ENCODE assay signal across 13 cellular contexts in the genomic region with DNA sequence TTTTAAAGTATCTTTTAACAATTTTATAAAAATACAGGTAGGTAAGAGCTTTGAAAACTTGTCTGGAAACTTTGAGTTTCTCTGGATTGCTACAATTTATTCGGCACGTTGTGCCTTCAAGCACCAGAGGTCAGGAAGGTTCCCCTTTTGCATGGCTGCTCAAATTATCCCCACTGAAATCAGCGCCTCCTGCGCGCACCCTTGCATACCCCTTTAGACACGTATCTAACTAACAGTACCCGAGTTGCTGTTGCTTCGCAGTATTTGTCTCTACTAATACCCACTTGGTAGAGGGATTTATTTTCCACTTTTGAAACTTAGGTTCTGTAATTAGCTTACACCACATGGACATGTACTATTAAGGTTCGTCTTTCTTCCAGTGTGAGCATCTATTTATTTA. TPM values are rescaled to one million over a fixed set of nuclear protein-coding genes. Genes with fewer than 3 reads are reported as not detected.
DNase-seq lines count a peak whose midpoint lies in the region; ATAC-seq and TF ChIP-seq lines count a peak whose summit lies in the region.
"Had no signal": no experiment of that assay in that cellular context is flagged by ENCODE, and none has a peak within 500 bp of the region (broad histone marks: within the 10 kb centered on the region; RNA-seq: fewer than 3 reads in every experiment).

No MANE protein-coding gene starts in this region.

- no peaks in the 10 kb centered on the region for H3K4me1 ChIP-seq in lower lobe of right lung
- peaks cover 0 to 20% (median 3%) of the 10 kb centered on the region in 4 donors for H3K4me1 ChIP-seq in tibial artery

- no peak overlapping the region for H3K27ac ChIP-seq in dorsolateral prefrontal cortex
- H3K27ac ChIP-seq in lower lobe of right lung: peak overlapping the region; percentile 80
- peak overlapping the region; percentile 80 to 87 for H3K27ac ChIP-seq in tibial artery

- no peaks in the 10 kb centered on the region for H3K9me3 Mint-ChIP-seq in activated CD4-positive, alpha-beta memory T cell treated with anti-CD3 and anti-CD28 coated beads for 36 hours

- H3K9me3 ChIP-seq in lower lobe of right lung (no peaks in the 10 kb centered on the region), tibial artery (no peaks in the 10 kb centered on the region)
- H3K9me3 ChIP-seq: adrenal gland had no signal

- peaks cover 33% of the 10 kb centered on the region for H3K27me3 Mint-ChIP-seq in activated CD4-positive, alpha-beta memory T cell treated with anti-CD3 and anti-CD28 coated beads for 36 hours

- CTCF ChIA-PET in activated CD4-positive, alpha-beta memory T cell treated with anti-CD3 and anti-CD28 coated beads for 36 hours (lab: Charles Lee): no interaction called here

- H3K4me3 Mint-ChIP-seq in activated CD4-positive, alpha-beta memory T cell treated with anti-CD3 and anti-CD28 coated beads for 36 hours: no peak overlapping the region
- H3K4me3 Mint-ChIP-seq: T-helper 17 cell had no signal

- H3K36me3 ChIP-seq in lower lobe of right lung: no peaks in the 10 kb centered on the region
- no peaks in the 10 kb centered on the region for H3K36me3 ChIP-seq in tibial artery
- H3K36me3 ChIP-seq: adrenal gland had no signal

- H3K27me3 ChIP-seq in dorsolateral prefrontal cortex (peaks cover 0 to 79% (median 49%) of the 10 kb centered on the region in 45 donors), lower lobe of right lung (ENCODE audit: low read depth) (peaks cover 42% of the 10 kb centered on the region), tibial artery (peaks cover 0 to 3% of the 10 kb centered on the region in 2 donors)

- no peak overlapping the region for H3K27ac Mint-ChIP-seq in activated CD4-positive, alpha-beta memory T cell treated with anti-CD3 and anti-CD28 coated beads for 36 hours
- H3K27ac Mint-ChIP-seq: T-helper 17 cell had no signal

- peak; percentile 29 for DNase-seq in DMS53 (lab: John Stamatoyannopoulos, UW)
- no peak for DNase-seq in DMS53 treated with DMSO at 0.1 percent for 48 hours (lab: John Stamatoyannopoulos, UW; ENCODE audit: unreplicated experiment)
- no peak for DNase-seq in dorsolateral prefrontal cortex
- no peak for DNase-seq in lower lobe of right lung
- DNase-seq in tibial artery: peak; percentile 54 to 70
- DNase-seq in activated CD4-positive, alpha-beta memory T cell treated with anti-CD3 and anti-CD28 coated beads for 36 hours: no peak
- no peak for DNase-seq in activated CD4-positive, alpha-beta T cell treated with anti-CD3 and anti-CD28 coated beads, Interleukin-2, amount 50 U/mL, for 1 hour
- DNase-seq: 8988T; activated CD8-positive, alpha-beta memory T cell treated with anti-CD3 and anti-CD28 coated beads for 24 hours; T-helper 17 cell had no signal

- no peak for TF ChIP-seq CTCF in dorsolateral prefrontal cortex (IDR thresholded peaks at IDR 0.05 in 54 of 56, conservative IDR thresholded peaks at IDR 0.05 in 2 of 56; ENCODE audit: low read depth in 1 of 56, partially characterized antibody in 56 of 56)
- TF ChIP-seq CTCF in lower lobe of right lung (IDR thresholded peaks at IDR 0.05): no peak
- TF ChIP-seq CTCF in tibial artery (IDR thresholded peaks at IDR 0.05): no peak

- POLR2A ChIA-PET in activated CD4-positive, alpha-beta memory T cell treated with anti-CD3 and anti-CD28 coated beads for 36 hours (lab: Charles Lee): no interaction called here

- intact Hi-C loops in dorsolateral prefrontal cortex (cut with DNase I): no loop called here
- intact Hi-C loops in lower lobe of right lung (cut with DNase I): no loop called here
- intact Hi-C loops in tibial artery (cut with DNase I; ENCODE audit: low total_unique reads): loop anchor here (5.0 kb wide), 1 partner anchor 382 kb away; no protein-coding TSS in a partner anchor
- intact Hi-C loops in activated CD4-positive, alpha-beta memory T cell treated with anti-CD3 and anti-CD28 coated beads for 36 hours (cut with micrococcal nuclease): no loop called here

- H3K36me3 Mint-ChIP-seq in activated CD4-positive, alpha-beta memory T cell treated with anti-CD3 and anti-CD28 coated beads for 36 hours: no peaks in the 10 kb centered on the region

- ATAC-seq in lower lobe of right lung (peak in 1 of 2 donors; percentile 17), HG03571 (IDR thresholded peaks at IDR 0.05; ENCODE audit: unreplicated experiment) (no peak)
- ATAC-seq: T-helper 17 cell had no signal

- peak overlapping the region in 41 of 59 donors; percentile 5 to 72 (median 55) for H3K4me3 ChIP-seq in dorsolateral prefrontal cortex
- peak overlapping the region; percentile 57 for H3K4me3 ChIP-seq in lower lobe of right lung
- peak overlapping the region; percentile 67 to 72 for H3K4me3 ChIP-seq in tibial artery

- H3K4me1 Mint-ChIP-seq in activated CD4-positive, alpha-beta memory T cell treated with anti-CD3 and anti-CD28 coated beads for 36 hours (ENCODE audit: low read depth): no peaks in the 10 kb centered on the region
- H3K4me1 Mint-ChIP-seq: T-helper 17 cell had no signal

RNA-seq across cellular contexts. Expression of a gene that starts 1.6 kb away (rescaled TPM):
- 1 to 10 TPM in 28 of 120 experiments, under 1 TPM in 91, not detected in 1; 0.17 to 2.5 (median 0.66) TPM for total RNA-seq in dorsolateral prefrontal cortex
- 17.1 TPM for total RNA-seq in lower lobe of right lung
- not detected for total RNA-seq in activated CD4-positive, alpha-beta memory T cell treated with anti-CD3 and anti-CD28 coated beads for 36 hours
- total RNA-seq: Daoy, T-helper 17 cell had no signal

Comparison
In these comparisons a context has a peak if more than half of its experiments do, and no peak if none do; other contexts are left out.
1. DNase-seq: peak in DMS53 (single experiment) and tibial artery (2 of 2); none in DMS53 treated with DMSO at 0.1 percent for 48 hours (single experiment), dorsolateral prefrontal cortex (0 of 10), lower lobe of right lung (single experiment), activated CD4-positive, alpha-beta memory T cell treated with anti-CD3 and anti-CD28 coated beads for 36 hours (single experiment) and activated CD4-positive, alpha-beta T cell treated with anti-CD3 and anti-CD28 coated beads, Interleukin-2, amount 50 U/mL, for 1 hour (single experiment).
2. H3K27ac ChIP-seq: peak in lower lobe of right lung (single experiment) and tibial artery (2 of 2); none in dorsolateral prefrontal cortex (0 of 59).
3. Peak in every context shown above with its lines, with median percentiles within 50 percentile points of each other: H3K4me3 ChIP-seq.